Comparison of ENCODE assay signal across 23 cellular contexts in genomic region chrX:129629837-129630236, GRCh38.
"Had no signal": no experiment of that assay in that cellular context is flagged by ENCODE, and none has a peak within 500 bp of the region (broad histone marks: within the 10 kb centered on the region; RNA-seq: fewer than 3 reads in every experiment).

No MANE protein-coding gene starts in this region.

- ATAC-seq: activated naive CD8-positive, alpha-beta T cell treated with anti-CD3 and anti-CD28 coated beads, Interleukin-2, amount 50 U/mL, for 24 hours; effector memory CD8-positive, alpha-beta T cell; left lung; naive thymus-derived CD4-positive, alpha-beta T cell; psoas muscle; SK-N-SH treated with all-trans-retinoic acid at 6 μM for 48 hours; stimulated activated naive B cell treated with anti-CD40 and anti-IgM and Interleukin-4, amounts not matched to agents 10 μg/mL and 1 μg/mL and 100 μg/mL, for 72 hours; T-cell had no signal

- H3K27me3 ChIP-seq: esophagus squamous epithelium, left lung, neural progenitor cell, ovary, sigmoid colon, thyroid gland had no signal

- H3K9ac ChIP-seq: neural progenitor cell had no signal

- DNase-seq: activated CD4-positive, alpha-beta T cell treated with anti-CD3 and anti-CD28 coated beads, Interleukin-2, amount 10 ng/mL, durations not matched to agents 24 days and 14 days; activated CD4-positive, CD25-positive, alpha-beta regulatory T cell; activated CD8-positive, alpha-beta memory T cell treated with anti-CD3 and anti-CD28 coated beads, Interleukin-2, amount 50 U/mL, for 4 hours; activated effector memory CD4-positive, alpha-beta T cell treated with Interleukin-2 at 50 U/mL for 16 hours; activated naive CD4-positive, alpha-beta T cell treated with anti-CD3 and anti-CD28 coated beads, Interleukin-2, amount 10 ng/mL, durations not matched to agents 7 days and 5 days; activated naive CD8-positive, alpha-beta T cell treated with anti-CD3 and anti-CD28 coated beads, Interleukin-2, amount 50 U/mL, for 24 hours; activated T-cell treated with anti-CD3 and anti-CD28 coated beads, Interleukin-2, amount 50 U/mL, for 48 hours; dermis blood vessel endothelial cell; effector memory CD8-positive, alpha-beta T cell; esophagus squamous epithelium; foreskin fibroblast; left lung; naive thymus-derived CD4-positive, alpha-beta T cell; ovary; sigmoid colon; spleen; stimulated activated naive B cell treated with anti-CD40 and anti-IgM and Interleukin-4, amounts not matched to agents 10 μg/mL and 1 μg/mL and 100 μg/mL, for 72 hours; T-cell; T-helper 9 cell; thyroid gland had no signal

- H3K27ac ChIP-seq: left lung, neural progenitor cell, ovary, psoas muscle, sigmoid colon, spleen, thyroid gland had no signal

- H3K4me1 ChIP-seq: left lung, neural progenitor cell, psoas muscle, sigmoid colon, spleen, thyroid gland had no signal

- H3K9me3 ChIP-seq: esophagus squamous epithelium, left lung, ovary, psoas muscle, sigmoid colon, spleen, thyroid gland had no signal

- H3K36me3 ChIP-seq: esophagus squamous epithelium, left lung, neural progenitor cell, ovary, sigmoid colon, spleen, thyroid gland had no signal

- H3K4me3 ChIP-seq: esophagus squamous epithelium, left lung, neural progenitor cell, ovary, psoas muscle, sigmoid colon, spleen, thyroid gland had no signal
